Comparison of ENCODE assay signal across 8 cellular contexts in the genomic region with DNA sequence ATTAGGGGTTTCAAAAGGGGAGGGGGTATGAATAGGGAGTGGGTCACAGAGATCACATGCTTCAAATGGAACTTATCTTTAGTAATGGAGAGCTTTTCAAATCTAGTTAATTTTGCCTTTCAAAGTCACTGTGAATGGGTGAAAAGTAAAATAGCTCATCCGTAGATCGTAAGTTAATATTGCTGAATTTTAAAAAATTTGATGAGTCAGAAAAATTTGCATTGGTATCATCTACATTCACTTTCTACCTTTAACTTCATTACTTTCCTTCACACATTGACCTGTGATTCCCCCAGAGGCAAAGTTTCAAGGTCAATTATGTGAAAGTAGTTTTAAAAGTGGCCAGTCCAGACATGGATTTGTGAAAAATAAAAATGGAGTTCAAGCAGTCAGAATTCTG.
"Had no signal": no experiment of that assay in that cellular context is flagged by ENCODE, and none has a peak within 500 bp of the region (broad histone marks: within the 10 kb centered on the region; RNA-seq: fewer than 3 reads in every experiment).

No MANE protein-coding gene starts in this region.

- H3K4me2 ChIP-seq: GM23338 had no signal

- H3K27ac ChIP-seq: HL-60 had no signal

- FAIRE-seq: H1, H54 had no signal

- DNase-seq: H9, HCEC 1CT, HFFc6, KG1 had no signal

- ATAC-seq: GM23338 had no signal

- H3K4me3 ChIP-seq: GM23338 had no signal
